2 cellular contexts compared by ENCODE assay signal in genomic region chr2:191848771-191849726, GRCh38.
TF ChIP-seq lines count a peak whose summit lies in the region.

No MANE protein-coding gene starts in this region.

TF ChIP-seq in HepG2, 621 proteins besides CTCF, POLR2A, EP300 and RAD21:
- TF ChIP-seq NFKB2 (CRISPR knock-in tag; IDR thresholded peaks at IDR 0.05; ENCODE audit: borderline replicate concordance) (no peak), ZNF354B (CRISPR knock-in tag; IDR thresholded peaks at IDR 0.05) (no peak), CBX1 (IDR thresholded peaks at IDR 0.05; ENCODE audit: low read depth) (no peak), MAFF (IDR thresholded peaks at IDR 0.05; ENCODE audit: low read depth, low read length) (peak; percentile 44; the same call in 1 of the 2 replicates), REL (CRISPR knock-in tag; conservative IDR thresholded peaks at IDR 0.05) (no peak), MAFK (conservative IDR thresholded peaks at IDR 0.05 in 1 of 2, IDR thresholded peaks at IDR 0.05 in 1 of 2; ENCODE audit: low read length in 2 of 2) (peak; percentile 42 to 45; a peak in 3 of 4 replicates), U2AF2 (IDR thresholded peaks at IDR 0.05; ENCODE audit: low read depth, low read length) (no peak), ZNF230 (CRISPR knock-in tag; IDR thresholded peaks at IDR 0.05) (no peak), ZNF749 (CRISPR knock-in tag; IDR thresholded peaks at IDR 0.05; ENCODE audit: borderline replicate concordance) (no peak), MATR3 (CRISPR knock-in tag; IDR thresholded peaks at IDR 0.05) (no peak)
TF ChIP-seq in HepG2: peak in this region for 2.

TF ChIP-seq in K562, 482 proteins besides CTCF, POLR2A, EP300 and RAD21:
- TF ChIP-seq POLR2G (IDR thresholded peaks at IDR 0.05; ENCODE audit: low read depth, low read length) (no peak), RCOR1 (IDR thresholded peaks at IDR 0.05; ENCODE audit: borderline replicate concordance in 1 of 2, low read depth in 2 of 2, low read length in 2 of 2) (peak; percentile 61 to 96), ZNF316 (IDR thresholded peaks at IDR 0.05) (peak; percentile 20; the same call in 1 of the 2 replicates), NCOA2 (IDR thresholded peaks at IDR 0.05; ENCODE audit: partially characterized antibody in 2 of 2) (peak in 1 of 2 experiments; percentile 71), FOXK2 (conservative IDR thresholded peaks at IDR 0.05 in 1 of 2, IDR thresholded peaks at IDR 0.05 in 1 of 2; ENCODE audit: low read depth in 2 of 2) (peak in 1 of 2 experiments; percentile 81; a peak in 2 of 4 replicates), HDAC2 (IDR thresholded peaks at IDR 0.05) (peak; percentile 77), MXI1 (IDR thresholded peaks at IDR 0.05; ENCODE audit: low read depth, low read length) (0 out of 2 replicates have a peak, but pooled peaks have one; percentile 29), CREM (IDR thresholded peaks at IDR 0.05; ENCODE audit: low read depth) (no peak), HMG20A (CRISPR knock-in tag; conservative IDR thresholded peaks at IDR 0.05) (0 out of 2 replicates have a peak, but pooled peaks have one; percentile 45), CHAMP1 (IDR thresholded peaks at IDR 0.05) (no peak), SOX6 (IDR thresholded peaks at IDR 0.05) (peak; percentile 65), GATAD2A (IDR thresholded peaks at IDR 0.05) (no peak), E2F1 (CRISPR knock-in tag; IDR thresholded peaks at IDR 0.05) (no peak), XRCC4 (IDR thresholded peaks at IDR 0.05; ENCODE audit: extremely low read depth, insufficient read depth, insufficient read length) (no peak), ATF7 (IDR thresholded peaks at IDR 0.05) (peak; percentile 83), HDAC1 (IDR thresholded peaks at IDR 0.05) (peak in 1 of 2 experiments; percentile 85; a peak in 2 of 4 replicates), MCM7 (IDR thresholded peaks at IDR 0.05) (no peak), CHCHD3 (CRISPR knock-in tag; IDR thresholded peaks at IDR 0.05) (no peak), DACH1 (IDR thresholded peaks at IDR 0.05; ENCODE audit: partially characterized antibody) (peak; percentile 60), KDM1A (IDR thresholded peaks at IDR 0.05) (peak; percentile 99 to 100), SLC30A9 (CRISPR knock-in tag; IDR thresholded peaks at IDR 0.05) (no peak), MNT (conservative IDR thresholded peaks at IDR 0.05) (0 out of 4 replicates have a peak, but pooled peaks have one; percentile 22 to 35), IFI16 (CRISPR knock-in tag; IDR thresholded peaks at IDR 0.05) (no peak)
- TF ChIP-seq, protein P1, sequence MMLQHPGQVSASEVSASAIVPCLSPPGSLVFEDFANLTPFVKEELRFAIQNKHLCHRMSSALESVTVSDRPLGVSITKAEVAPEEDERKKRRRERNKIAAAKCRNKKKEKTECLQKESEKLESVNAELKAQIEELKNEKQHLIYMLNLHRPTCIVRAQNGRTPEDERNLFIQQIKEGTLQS (IDR thresholded peaks at IDR 0.05) = peak; percentile 9; the same call in 1 of the 2 replicates
- TF ChIP-seq, protein P1 (CRISPR knock-in tag; conservative IDR thresholded peaks at IDR 0.05) = no peak
- TF ChIP-seq, protein P2, sequence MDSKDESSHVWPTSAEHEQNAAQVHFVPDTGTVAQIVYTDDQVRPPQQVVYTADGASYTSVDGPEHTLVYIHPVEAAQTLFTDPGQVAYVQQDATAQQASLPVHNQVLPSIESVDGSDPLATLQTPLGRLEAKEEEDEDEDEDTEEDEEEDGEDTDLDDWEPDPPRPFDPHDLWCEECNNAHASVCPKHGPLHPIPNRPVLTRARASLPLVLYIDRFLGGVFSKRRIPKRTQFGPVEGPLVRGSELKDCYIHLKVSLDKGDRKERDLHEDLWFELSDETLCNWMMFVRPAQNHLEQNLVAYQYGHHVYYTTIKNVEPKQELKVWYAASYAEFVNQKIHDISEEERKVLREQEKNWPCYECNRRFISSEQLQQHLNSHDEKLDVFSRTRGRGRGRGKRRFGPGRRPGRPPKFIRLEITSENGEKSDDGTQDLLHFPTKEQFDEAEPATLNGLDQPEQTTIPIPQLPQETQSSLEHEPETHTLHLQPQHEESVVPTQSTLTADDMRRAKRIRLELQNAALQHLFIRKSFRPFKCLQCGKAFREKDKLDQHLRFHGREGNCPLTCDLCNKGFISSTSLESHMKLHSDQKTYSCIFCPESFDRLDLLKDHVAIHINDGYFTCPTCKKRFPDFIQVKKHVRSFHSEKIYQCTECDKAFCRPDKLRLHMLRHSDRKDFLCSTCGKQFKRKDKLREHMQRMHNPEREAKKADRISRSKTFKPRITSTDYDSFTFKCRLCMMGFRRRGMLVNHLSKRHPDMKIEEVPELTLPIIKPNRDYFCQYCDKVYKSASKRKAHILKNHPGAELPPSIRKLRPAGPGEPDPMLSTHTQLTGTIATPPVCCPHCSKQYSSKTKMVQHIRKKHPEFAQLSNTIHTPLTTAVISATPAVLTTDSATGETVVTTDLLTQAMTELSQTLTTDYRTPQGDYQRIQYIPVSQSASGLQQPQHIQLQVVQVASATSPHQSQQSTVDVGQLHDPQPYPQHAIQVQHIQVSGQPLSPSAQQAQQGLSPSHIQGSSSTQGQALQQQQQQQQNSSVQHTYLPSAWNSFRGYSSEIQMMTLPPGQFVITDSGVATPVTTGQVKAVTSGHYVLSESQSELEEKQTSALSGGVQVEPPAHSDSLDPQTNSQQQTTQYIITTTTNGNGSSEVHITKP (IDR thresholded peaks at IDR 0.05; ENCODE audit: partially characterized antibody) = peak; percentile 97
- TF ChIP-seq, protein P3, sequence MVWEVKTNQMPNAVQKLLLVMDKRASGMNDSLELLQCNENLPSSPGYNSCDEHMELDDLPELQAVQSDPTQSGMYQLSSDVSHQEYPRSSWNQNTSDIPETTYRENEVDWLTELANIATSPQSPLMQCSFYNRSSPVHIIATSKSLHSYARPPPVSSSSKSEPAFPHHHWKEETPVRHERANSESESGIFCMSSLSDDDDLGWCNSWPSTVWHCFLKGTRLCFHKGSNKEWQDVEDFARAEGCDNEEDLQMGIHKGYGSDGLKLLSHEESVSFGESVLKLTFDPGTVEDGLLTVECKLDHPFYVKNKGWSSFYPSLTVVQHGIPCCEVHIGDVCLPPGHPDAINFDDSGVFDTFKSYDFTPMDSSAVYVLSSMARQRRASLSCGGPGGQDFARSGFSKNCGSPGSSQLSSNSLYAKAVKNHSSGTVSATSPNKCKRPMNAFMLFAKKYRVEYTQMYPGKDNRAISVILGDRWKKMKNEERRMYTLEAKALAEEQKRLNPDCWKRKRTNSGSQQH (CRISPR knock-in tag; IDR thresholded peaks at IDR 0.05) = no peak
- TF ChIP-seq, protein P4, sequence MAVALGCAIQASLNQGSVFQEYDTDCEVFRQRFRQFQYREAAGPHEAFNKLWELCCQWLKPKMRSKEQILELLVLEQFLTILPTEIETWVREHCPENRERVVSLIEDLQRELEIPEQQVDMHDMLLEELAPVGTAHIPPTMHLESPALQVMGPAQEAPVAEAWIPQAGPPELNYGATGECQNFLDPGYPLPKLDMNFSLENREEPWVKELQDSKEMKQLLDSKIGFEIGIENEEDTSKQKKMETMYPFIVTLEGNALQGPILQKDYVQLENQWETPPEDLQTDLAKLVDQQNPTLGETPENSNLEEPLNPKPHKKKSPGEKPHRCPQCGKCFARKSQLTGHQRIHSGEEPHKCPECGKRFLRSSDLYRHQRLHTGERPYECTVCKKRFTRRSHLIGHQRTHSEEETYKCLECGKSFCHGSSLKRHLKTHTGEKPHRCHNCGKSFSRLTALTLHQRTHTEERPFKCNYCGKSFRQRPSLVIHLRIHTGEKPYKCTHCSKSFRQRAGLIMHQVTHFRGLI (CRISPR knock-in tag; IDR thresholded peaks at IDR 0.05) = no peak
TF ChIP-seq in K562: peak in this region for 15.
